17 cellular contexts compared by ENCODE assay signal in the genomic region with DNA sequence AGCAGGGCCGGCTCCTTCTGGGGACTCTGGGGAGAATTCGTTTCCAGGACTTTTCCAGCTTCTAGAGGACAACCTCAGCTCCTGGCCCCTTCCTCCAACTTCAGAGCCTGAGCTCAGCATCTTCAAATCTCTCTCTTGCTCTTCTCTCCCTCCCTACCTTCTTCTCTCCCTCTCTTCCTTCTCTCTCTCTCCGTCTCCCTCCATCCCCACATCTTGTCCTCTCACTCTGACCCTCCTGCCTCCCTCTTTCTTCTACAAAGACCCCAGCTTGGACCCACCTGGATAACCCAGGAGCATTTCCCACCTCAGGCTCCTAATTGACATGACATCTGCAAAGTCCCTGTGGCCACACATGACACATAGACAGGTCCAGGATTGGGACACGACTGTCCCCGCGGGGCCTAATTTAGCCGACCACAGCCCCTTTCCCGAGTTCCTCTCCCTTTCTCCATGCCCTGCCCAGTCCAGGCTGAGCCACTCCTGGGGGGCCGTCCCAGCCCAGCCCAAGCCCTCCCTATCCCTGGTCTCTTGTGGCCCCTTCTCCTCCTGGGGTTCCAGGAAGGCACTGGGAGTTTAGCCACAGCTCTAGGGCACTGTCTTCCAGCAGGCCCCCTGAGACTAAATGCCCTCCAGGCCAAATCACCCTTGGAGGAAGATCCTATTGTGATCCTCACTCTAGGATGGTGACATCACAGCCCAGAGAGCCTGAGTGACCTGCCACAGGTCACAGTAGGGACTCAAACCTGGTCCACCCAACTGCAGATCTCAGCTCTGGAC. TPM values are rescaled to one million over a fixed set of nuclear protein-coding genes. Genes with fewer than 3 reads are reported as not detected.
A peak's percentile ranks its signal among the peaks of the same experiment; 100 is the strongest.
DNase-seq lines count a peak whose midpoint lies in the region; ATAC-seq and TF ChIP-seq lines count a peak whose summit lies in the region.
"Had no signal": no experiment of that assay in that cellular context is flagged by ENCODE, and none has a peak within 500 bp of the region (broad histone marks: within the 10 kb centered on the region; RNA-seq: fewer than 3 reads in every experiment).

No MANE protein-coding gene starts in this region.

- no peak for TF ChIP-seq POLR2A in Peyer's patch (IDR thresholded peaks at IDR 0.05)

- no peak overlapping the region for H4K8ac ChIP-seq in neuronal stem cell (ENCODE audit: low read depth, low read length)

- H3K79me1 ChIP-seq in neuronal stem cell (ENCODE audit: low read depth, low read length), result no peaks in the 10 kb centered on the region

- H3K23ac ChIP-seq in neuronal stem cell (ENCODE audit: low read depth, low read length, poor library complexity), result peak overlapping the region; percentile 81

- H3K14ac ChIP-seq in neuronal stem cell (ENCODE audit: low read length), result no peak overlapping the region

- peaks cover under 1% of the 10 kb centered on the region for H3K79me2 ChIP-seq in DOHH2 (ENCODE audit: control insufficient read depth, low read length)

- H2BK5ac ChIP-seq in neuronal stem cell (ENCODE audit: low read length), result peak overlapping the region; percentile 19

- H3K27me3 Mint-ChIP-seq in activated T-helper 17 cell treated with anti-CD3 and anti-CD28 coated beads, Interleukin-2, amount 50 U/mL, for 72 hours, result no peaks in the 10 kb centered on the region

- no peak overlapping the region for H3K4ac ChIP-seq in neuronal stem cell (ENCODE audit: low read length)

- H4K91ac ChIP-seq in neuronal stem cell (ENCODE audit: low read depth, low read length, poor library complexity), result no peak overlapping the region

- H3K9me2 ChIP-seq in DOHH2 (replicated peaks; ENCODE audit: control insufficient read depth, low read length), result no peaks in the 10 kb centered on the region

- no peak overlapping the region for H2BK15ac ChIP-seq in neuronal stem cell (ENCODE audit: low read length)

- DNase-seq in neuronal stem cell (ENCODE audit: low spot score) (no peak), DMS53 (lab: John Stamatoyannopoulos, UW) (no peak), GOT3 (lab: John Stamatoyannopoulos, UW) (no peak), Peyer's patch (no peak)
- DNase-seq: GF-D8, KBM-7, NCI-H1694 treated with DMSO at 0.1 percent for 48 hours, NCI-H2227 treated with DMSO at 0.1 percent for 48 hours, NCI-H524, NCI-H82 had no signal

- peaks cover 7% of the 10 kb centered on the region for H3K4me1 Mint-ChIP-seq in activated T-helper 17 cell treated with anti-CD3 and anti-CD28 coated beads, Interleukin-2, amount 50 U/mL, for 72 hours

- no peak overlapping the region for H3K4me3 ChIP-seq in BLaER1
- H3K4me3 ChIP-seq in DOHH2 (ENCODE audit: low read length), result no peak overlapping the region
- no peak overlapping the region for H3K4me3 ChIP-seq in neuronal stem cell (ENCODE audit: low read length in 2 of 2)
- no peak overlapping the region for H3K4me3 ChIP-seq in Peyer's patch
- H3K4me3 ChIP-seq: GM23338 had no signal

- H3K27ac Mint-ChIP-seq in activated T-helper 17 cell treated with anti-CD3 and anti-CD28 coated beads, Interleukin-2, amount 50 U/mL, for 72 hours, result peak overlapping the region; percentile 8
- H3K27ac Mint-ChIP-seq: GM23338 had no signal

- 100% methylated on average over 1 of the region's 9 CpGs; no CpG with 5 or more reads in 1 of the 2 donors for WGBS in neuronal stem cell (ENCODE audit: extremely low coverage in 2 of 2, insufficient read length in 2 of 2, insufficient replicate concordance in 1 of 2), 2 donors

- H4K20me1 ChIP-seq in BLaER1, result no peaks in the 10 kb centered on the region
- no peaks in the 10 kb centered on the region for H4K20me1 ChIP-seq in DOHH2 (ENCODE audit: control insufficient read depth, insufficient read depth, low read depth, low read length)

- no peaks in the 10 kb centered on the region for H3K36me3 ChIP-seq in BLaER1
- no peaks in the 10 kb centered on the region for H3K36me3 ChIP-seq in DOHH2 (ENCODE audit: control insufficient read depth, low read length)
- H3K36me3 ChIP-seq in neuronal stem cell (replicated peaks in 1 of 2; ENCODE audit: control insufficient read depth in 2 of 2, insufficient read depth in 2 of 2, low read length in 2 of 2), result no peaks in the 10 kb centered on the region
- H3K36me3 ChIP-seq in Peyer's patch, result no peaks in the 10 kb centered on the region

- H3K4me3 Mint-ChIP-seq in activated T-helper 17 cell treated with anti-CD3 and anti-CD28 coated beads, Interleukin-2, amount 50 U/mL, for 72 hours, result no peak overlapping the region
- H3K4me3 Mint-ChIP-seq: GM23338 had no signal

- peaks cover 25% of the 10 kb centered on the region for H3F3A ChIP-seq in DOHH2 (ENCODE audit: control insufficient read depth, insufficient read depth)

- H3K18ac ChIP-seq in neuronal stem cell (ENCODE audit: low read length), result no peak overlapping the region

- H3K36me3 Mint-ChIP-seq in activated T-helper 17 cell treated with anti-CD3 and anti-CD28 coated beads, Interleukin-2, amount 50 U/mL, for 72 hours (ENCODE audit: low read depth), result no peaks in the 10 kb centered on the region

- H3K27ac ChIP-seq in BLaER1 (peak overlapping the region; percentile 82), DOHH2 (ENCODE audit: low read depth, low read length) (peak overlapping the region; percentile 98), neuronal stem cell (replicated peaks; ENCODE audit: low read length) (no peak overlapping the region), Peyer's patch (no peak overlapping the region)
- H3K27ac ChIP-seq: RWPE1 had no signal

- no peak for ATAC-seq in activated T-helper 17 cell treated with anti-CD3 and anti-CD28 coated beads, Interleukin-2, amount 50 U/mL, for 72 hours (replicated peaks)
- ATAC-seq: GM23338, HCT116 had no signal

- peak overlapping the region; percentile 88 for H3K4me2 ChIP-seq in BLaER1
- H3K4me2 ChIP-seq in DOHH2 (ENCODE audit: low read length), result peak overlapping the region; percentile 45
- H3K4me2 ChIP-seq in neuronal stem cell (ENCODE audit: insufficient read depth, low read length, poor library complexity, severe bottlenecking), result no peak overlapping the region
- H3K4me2 ChIP-seq: GM23338 had no signal

- no peak overlapping the region for H2AFZ ChIP-seq in neuronal stem cell (ENCODE audit: low read length)
- H2AFZ ChIP-seq: GM23338 had no signal

- peak overlapping the region; percentile 11 for H2AK5ac ChIP-seq in neuronal stem cell (ENCODE audit: low read depth, low read length)

- no peak for TF ChIP-seq CTCF in DOHH2 (IDR thresholded peaks at IDR 0.05; ENCODE audit: low read depth, low read length, poor library complexity, severe bottlenecking)
- TF ChIP-seq CTCF in Peyer's patch (IDR thresholded peaks at IDR 0.05), result no peak

- no peaks in the 10 kb centered on the region for H3K9me3 Mint-ChIP-seq in activated T-helper 17 cell treated with anti-CD3 and anti-CD28 coated beads, Interleukin-2, amount 50 U/mL, for 72 hours
- H3K9me3 Mint-ChIP-seq: GM23338 had no signal

- H3K9ac ChIP-seq in BLaER1, result peak overlapping the region; percentile 34; the same call in 1 of the 2 replicates
- H3K9ac ChIP-seq in neuronal stem cell (ENCODE audit: low read depth, low read length, poor library complexity), result peak overlapping the region; percentile 63

- no peaks in the 10 kb centered on the region for H3K27me3 ChIP-seq in BLaER1
- H3K27me3 ChIP-seq in DOHH2 (ENCODE audit: control insufficient read depth, low read length), result no peaks in the 10 kb centered on the region
- peaks cover 0 to 4% (median 0%) of the 10 kb centered on the region in 3 experiments for H3K27me3 ChIP-seq in neuronal stem cell (ENCODE audit: control insufficient read depth in 3 of 3, insufficient read depth in 3 of 3, low read depth in 1 of 3, low read length in 3 of 3)
- no peaks in the 10 kb centered on the region for H3K27me3 ChIP-seq in Peyer's patch

- no peak overlapping the region for H2BK12ac ChIP-seq in neuronal stem cell (ENCODE audit: low read length)

- H3K9me3 ChIP-seq in BLaER1 (no peaks in the 10 kb centered on the region), DOHH2 (ENCODE audit: control insufficient read depth, insufficient read depth, low read length) (no peaks in the 10 kb centered on the region), neuronal stem cell (replicated peaks in 1 of 2; ENCODE audit: control insufficient read depth in 2 of 2, insufficient read depth in 1 of 2, low read depth in 1 of 2, low read length in 2 of 2) (no peaks in the 10 kb centered on the region), Peyer's patch (no peaks in the 10 kb centered on the region)

- H2BK120ac ChIP-seq in neuronal stem cell (ENCODE audit: low read depth, low read length), result no peak overlapping the region

- H3K4me1 ChIP-seq in BLaER1, result peaks cover 97% of the 10 kb centered on the region
- peaks cover 100% of the 10 kb centered on the region for H3K4me1 ChIP-seq in DOHH2 (ENCODE audit: control insufficient read depth, low read length)
- H3K4me1 ChIP-seq in neuronal stem cell (ENCODE audit: control insufficient read depth in 2 of 2, insufficient read depth in 1 of 2, low read depth in 1 of 2, low read length in 2 of 2), result peaks cover 0 to 5% of the 10 kb centered on the region in 2 donors
- H3K4me1 ChIP-seq in Peyer's patch, result peaks cover 0 to 13% (median 2%) of the 10 kb centered on the region in 4 donors

RNA-seq across cellular contexts. Expression of gene IGLL5, which starts 36.9 kb away (rescaled TPM):
- not detected for total RNA-seq in activated T-helper 17 cell treated with anti-CD3 and anti-CD28 coated beads, Interleukin-2, amount 50 U/mL, for 72 hours
- not detected for polyA plus RNA-seq in neuronal stem cell (2013, experiment 1 of 2)
- polyA plus RNA-seq in neuronal stem cell (2013, experiment 2 of 2), result not detected
- total RNA-seq in Peyer's patch, result 10 to 100 TPM in 1 of 4 donors, 1 to 10 TPM in 2, not detected in 1; 1.1 to 35.5 (median 6.0) TPM
- total RNA-seq: GM23338 had no signal
- polyA plus RNA-seq: BJ, GM23338 had no signal

Comparison
In these comparisons a context has a peak if more than half of its experiments do, and no peak if none do; other contexts are left out.
1. H3K27ac ChIP-seq: peak in BLaER1 (single experiment) and DOHH2 (single experiment); none in neuronal stem cell (single experiment) and Peyer's patch (0 of 4).